ENCODE assay signal across 8 cellular contexts in genomic region chr17:2395258-2396170, GRCh38. TPM values are rescaled to one million over a fixed set of nuclear protein-coding genes. Genes with fewer than 3 reads are reported as not detected.
DNase-seq lines count a peak whose midpoint lies in the region; ATAC-seq and TF ChIP-seq lines count a peak whose summit lies in the region.

No MANE protein-coding gene starts in this region.

- no peak for DNase-seq in activated T-cell treated with anti-CD3 and anti-CD28 coated beads, Interleukin-2, amount 50 U/mL, for 72 hours
- no peak for DNase-seq in activated T-cell treated with anti-CD3 and anti-CD28 coated beads, Interleukin-2, amount 50 U/mL, for 1 hour
- DNase-seq in adipocyte (ENCODE audit: low read depth) (no peak), islet precursor cell (peak; percentile 85), suprapubic skin (ENCODE audit: low spot score in 2 of 2) (peak in 1 of 2 donors; percentile 70), NCI-H345 (lab: John Stamatoyannopoulos, UW) (no peak), NCI-H146 (lab: John Stamatoyannopoulos, UW) (no peak)

- TF ChIP-seq EP300 in suprapubic skin (IDR thresholded peaks at IDR 0.05) = no peak

- peaks cover 4% of the 10 kb centered on the region in 2 donors for H3K36me3 Mint-ChIP-seq in activated T-cell treated with anti-CD3 and anti-CD28 coated beads, Interleukin-2, amount 50 U/mL, for 72 hours (ENCODE audit: insufficient read depth in 2 of 2)

- ATAC-seq in activated T-cell treated with anti-CD3 and anti-CD28 coated beads, Interleukin-2, amount 50 U/mL, for 72 hours (replicated peaks in 1 of 2) = no peak
- no peak for ATAC-seq in HG03457 (IDR thresholded peaks at IDR 0.05; ENCODE audit: unreplicated experiment)

- peak overlapping the region; percentile 90 to 98 for H3K4me3 Mint-ChIP-seq in activated T-cell treated with anti-CD3 and anti-CD28 coated beads, Interleukin-2, amount 50 U/mL, for 72 hours

- no peak for TF ChIP-seq CTCF in suprapubic skin (IDR thresholded peaks at IDR 0.05)

- H3K36me3 ChIP-seq in adipocyte (ENCODE audit: control insufficient read depth, insufficient read depth, low read length, severe bottlenecking) = no peaks in the 10 kb centered on the region
- no peaks in the 10 kb centered on the region for H3K36me3 ChIP-seq in suprapubic skin

- peaks cover 64% of the 10 kb centered on the region for H3K4me1 Mint-ChIP-seq in activated T-cell treated with anti-CD3 and anti-CD28 coated beads, Interleukin-2, amount 50 U/mL, for 72 hours (ENCODE audit: low read depth)

- H3K9ac ChIP-seq in adipocyte (ENCODE audit: low read length) = peak overlapping the region; percentile 88

- H3K4me3 ChIP-seq in adipocyte (ENCODE audit: low read length) (peak overlapping the region; percentile 97), suprapubic skin (no peak overlapping the region)

- peak overlapping the region; percentile 99 for H3K27ac ChIP-seq in suprapubic skin

- H3K4me1 ChIP-seq in adipocyte (ENCODE audit: control insufficient read depth, insufficient read depth, low read length) (peaks cover 64% of the 10 kb centered on the region), suprapubic skin (peaks cover 75% of the 10 kb centered on the region)

- no peaks in the 10 kb centered on the region for H3K27me3 ChIP-seq in adipocyte (replicated peaks; ENCODE audit: control insufficient read depth, insufficient read depth, low read length)
- no peaks in the 10 kb centered on the region for H3K27me3 ChIP-seq in suprapubic skin

- H3K9me3 Mint-ChIP-seq in activated T-cell treated with anti-CD3 and anti-CD28 coated beads, Interleukin-2, amount 50 U/mL, for 72 hours = no peaks in the 10 kb centered on the region

- no peaks in the 10 kb centered on the region for H3K27me3 Mint-ChIP-seq in activated T-cell treated with anti-CD3 and anti-CD28 coated beads, Interleukin-2, amount 50 U/mL, for 72 hours (ENCODE audit: low read depth)

- H3K27ac Mint-ChIP-seq in activated T-cell treated with anti-CD3 and anti-CD28 coated beads, Interleukin-2, amount 50 U/mL, for 72 hours = no peak overlapping the region

- H3K9me3 ChIP-seq in adipocyte (ENCODE audit: control insufficient read depth, low read length) = no peaks in the 10 kb centered on the region
- H3K9me3 ChIP-seq in suprapubic skin = no peaks in the 10 kb centered on the region

- no peak for TF ChIP-seq POLR2A in suprapubic skin (IDR thresholded peaks at IDR 0.05)

- WGBS in suprapubic skin = 75% methylated on average over 17 of the region's 28 CpGs

RNA-seq across cellular contexts. Expression of gene MNT, which starts 5.3 kb away (rescaled TPM):
- total RNA-seq in activated T-cell treated with anti-CD3 and anti-CD28 coated beads, Interleukin-2, amount 50 U/mL, for 72 hours = 10 to 100 TPM; 23.8 to 24.3 TPM
- 10 to 100 TPM; 20.9 to 50.0 (median 44.1) TPM for total RNA-seq in suprapubic skin

RNA-seq across cellular contexts. Expression of gene SGSM2, which starts 58.2 kb away (rescaled TPM):
- total RNA-seq in activated T-cell treated with anti-CD3 and anti-CD28 coated beads, Interleukin-2, amount 50 U/mL, for 72 hours = 10 to 100 TPM; 40.8 to 57.5 TPM
- total RNA-seq in suprapubic skin = 100 to 1,000 TPM in 2 of 4 donors, 10 to 100 TPM in 2; 48.2 to 117 (median 90.4) TPM

RNA-seq across cellular contexts. Expression of gene TSR1, which starts 59.3 kb away (rescaled TPM):
- 10 to 100 TPM; 36.4 to 38.2 TPM for total RNA-seq in activated T-cell treated with anti-CD3 and anti-CD28 coated beads, Interleukin-2, amount 50 U/mL, for 72 hours
- total RNA-seq in suprapubic skin = 10 to 100 TPM; 44.3 to 68.6 (median 59.3) TPM
